23 cellular contexts compared by ENCODE assay signal in genomic region chr22:50226224-50227165, GRCh38. TPM values are rescaled to one million over a fixed set of nuclear protein-coding genes. Genes with fewer than 3 reads are reported as not detected.
DNase-seq lines count a peak whose midpoint lies in the region; ATAC-seq and TF ChIP-seq lines count a peak whose summit lies in the region.
"Had no signal": no experiment of that assay in that cellular context is flagged by ENCODE, and none has a peak within 500 bp of the region (broad histone marks: within the 10 kb centered on the region; RNA-seq: fewer than 3 reads in every experiment).

No MANE protein-coding gene starts in this region.

- no peak overlapping the region for H3K27ac Mint-ChIP-seq in glutamatergic neuron (ENCODE audit: unreplicated experiment)
- H3K27ac Mint-ChIP-seq in stimulated activated memory B cell treated with anti-CD40 and anti-IgM and Interleukin-4, amounts not matched to agents 10 μg/mL and 1 μg/mL and 100 μg/mL, for 72 hours = no peak overlapping the region
- H3K27ac Mint-ChIP-seq: CD8-positive, alpha-beta memory T cell had no signal

- H3K9me3 ChIP-seq in BLaER1 treated with 17β-estradiol and CSF1 and Interleukin-3, amounts not matched to agents 10 nM and 100 nM (replicated peaks in 1 of 11) = no peaks in the 10 kb centered on the region
- no peaks in the 10 kb centered on the region for H3K9me3 ChIP-seq in HCT116 (ENCODE audit: control insufficient read depth in 1 of 2, insufficient read depth in 1 of 2, low read depth in 1 of 2, low read length in 2 of 2)

- peaks cover 1% of the 10 kb centered on the region for H3K4me1 Mint-ChIP-seq in glutamatergic neuron (ENCODE audit: low read depth, unreplicated experiment)
- H3K4me1 Mint-ChIP-seq in stimulated activated memory B cell treated with anti-CD40 and anti-IgM and Interleukin-4, amounts not matched to agents 10 μg/mL and 1 μg/mL and 100 μg/mL, for 72 hours = peaks cover 9% of the 10 kb centered on the region
- H3K4me1 Mint-ChIP-seq: CD14-positive monocyte had no signal

- peaks cover 14 to 82% (median 74%) of the 10 kb centered on the region in 10 experiments for H3K4me1 ChIP-seq in BLaER1 treated with 17β-estradiol and CSF1 and Interleukin-3, amounts not matched to agents 10 nM and 100 nM
- no peaks in the 10 kb centered on the region for H3K4me1 ChIP-seq in HCT116 (ENCODE audit: control insufficient read depth in 1 of 2, insufficient read depth in 2 of 2, low read length in 2 of 2)

- BruUV-seq in HCT116 (replicated peaks; lab: Mats Ljungman, UMichigan) = no TSS peak

- H3K9me2 ChIP-seq in HCT116 (ENCODE audit: insufficient read depth) = no peaks in the 10 kb centered on the region

- TF ChIP-seq RAD21 in HCT116 (IDR thresholded peaks at IDR 0.05; ENCODE audit: low read depth) = no peak

- no peak for TF ChIP-seq POLR2A in HCT116 (IDR thresholded peaks at IDR 0.05; ENCODE audit: borderline replicate concordance, extremely low read depth, insufficient read depth, insufficient read length)

- peak overlapping the region in 4 of 10 experiments; percentile 13 to 47 (median 36); a peak in 6 of 20 replicates for H3K4me3 ChIP-seq in BLaER1 treated with 17β-estradiol and CSF1 and Interleukin-3, amounts not matched to agents 10 nM and 100 nM
- H3K4me3 ChIP-seq in HCT116 (replicated peaks in 1 of 2; ENCODE audit: low read depth in 1 of 2, low read length in 2 of 2) = no peak overlapping the region

- peak; percentile 35; the same call in 1 of the 2 replicates for ATAC-seq in HCT116
- ATAC-seq in stimulated activated memory B cell treated with anti-CD40 and anti-IgM and Interleukin-4, amounts not matched to agents 10 μg/mL and 1 μg/mL and 100 μg/mL, for 72 hours = peak; percentile 46
- no peak for ATAC-seq in left colon
- ATAC-seq: PC-3 had no signal

- H3K27ac ChIP-seq in BLaER1 treated with 17β-estradiol and CSF1 and Interleukin-3, amounts not matched to agents 10 nM and 100 nM = peak overlapping the region in 4 of 11 experiments; percentile 17 to 46 (median 34); a peak in 2 of 22 replicates
- no peak overlapping the region for H3K27ac ChIP-seq in HCT116 (ENCODE audit: low read depth, low read length)

- H3K4me3 Mint-ChIP-seq in glutamatergic neuron (ENCODE audit: unreplicated experiment) = no peak overlapping the region
- no peak overlapping the region for H3K4me3 Mint-ChIP-seq in stimulated activated memory B cell treated with anti-CD40 and anti-IgM and Interleukin-4, amounts not matched to agents 10 μg/mL and 1 μg/mL and 100 μg/mL, for 72 hours
- H3K4me3 Mint-ChIP-seq: CD14-positive monocyte; CD8-positive, alpha-beta memory T cell had no signal

- H3K4me2 ChIP-seq in BLaER1 treated with 17β-estradiol and CSF1 and Interleukin-3, amounts not matched to agents 10 nM and 100 nM = peak overlapping the region; percentile 33 to 99 (median 91); a peak in 21 of 22 replicates
- H3K4me2 ChIP-seq in HCT116 (ENCODE audit: low read length) = no peak overlapping the region

- peaks cover 38 to 76% (median 56%) of the 10 kb centered on the region in 11 experiments for H3K36me3 ChIP-seq in BLaER1 treated with 17β-estradiol and CSF1 and Interleukin-3, amounts not matched to agents 10 nM and 100 nM
- peaks cover 17 to 18% of the 10 kb centered on the region in 2 experiments; a peak in 3 of 4 replicates for H3K36me3 ChIP-seq in HCT116 (ENCODE audit: control insufficient read depth in 1 of 2, insufficient read depth in 2 of 2, low read length in 2 of 2)

- peaks cover 9% of the 10 kb centered on the region for H3K27me3 Mint-ChIP-seq in glutamatergic neuron (ENCODE audit: unreplicated experiment)
- H3K27me3 Mint-ChIP-seq in stimulated activated memory B cell treated with anti-CD40 and anti-IgM and Interleukin-4, amounts not matched to agents 10 μg/mL and 1 μg/mL and 100 μg/mL, for 72 hours = no peaks in the 10 kb centered on the region
- H3K27me3 Mint-ChIP-seq: CD8-positive, alpha-beta memory T cell had no signal

- POLR2A ChIA-PET in HCT116 (lab: Charles Lee) = no interaction called here

- CTCF ChIA-PET in HCT116 (lab: Charles Lee) = no interaction called here

- no peak for DNase-seq in HCT116 (ENCODE audit: low read depth, low spot score)
- peak; percentile 11 for DNase-seq in glutamatergic neuron
- DNase-seq in activated T-cell treated with anti-CD3 and anti-CD28 coated beads, Interleukin-2, amount 50 U/mL, for 1 hour = no peak
- DNase-seq in left colon = no peak
- no peak for DNase-seq in NOMO-1 treated with dmso at 0.1 percent for 144 hours (lab: John Stamatoyannopoulos, UW; ENCODE audit: unreplicated experiment)
- DNase-seq: CD8-positive, alpha-beta memory T cell; DMS 273 treated with DMSO at 0.1 percent for 48 hours; DMS79; GF-D8; HCEC 1CT; Karpas-422; NCI-H1092 treated with DMSO at 0.1 percent for 48 hours; NCI-H1436; NCI-H187 treated with DMSO at 0.1 percent for 48 hours; NCI-H2107; NCI-H446; NCI-H524 treated with DMSO at 0.1 percent for 48 hours; NCI-H774; PC-3; Right ventricle myocardium superior had no signal

- intact Hi-C loops in HCT116 (cut with micrococcal nuclease) (no loop called here), left colon (cut with DNase I, micrococcal nuclease) (no loop called here)

- no peak for TF ChIP-seq CTCF in HCT116 (IDR thresholded peaks at IDR 0.05 in 2 of 3, conservative IDR thresholded peaks at IDR 0.05 in 1 of 3; ENCODE audit: borderline replicate concordance in 1 of 3, insufficient read depth in 1 of 3, low read depth in 2 of 3, low read length in 2 of 3)
- TF ChIP-seq CTCF in glutamatergic neuron (IDR thresholded peaks at IDR 0.05; ENCODE audit: partially characterized antibody, unreplicated experiment) = no peak

- H3K36me3 Mint-ChIP-seq in glutamatergic neuron (ENCODE audit: unreplicated experiment) = no peaks in the 10 kb centered on the region
- H3K36me3 Mint-ChIP-seq in stimulated activated memory B cell treated with anti-CD40 and anti-IgM and Interleukin-4, amounts not matched to agents 10 μg/mL and 1 μg/mL and 100 μg/mL, for 72 hours = peaks cover 56% of the 10 kb centered on the region

- H4K20me1 ChIP-seq in BLaER1 treated with 17β-estradiol and CSF1 and Interleukin-3, amounts not matched to agents 10 nM and 100 nM = peaks cover 39 to 95% (median 75%) of the 10 kb centered on the region in 11 experiments; a peak in 21 of 22 replicates
- H4K20me1 ChIP-seq in HCT116 (ENCODE audit: insufficient read depth) = no peaks in the 10 kb centered on the region

- peaks cover 6% of the 10 kb centered on the region; the same call in 1 of the 2 replicates for H3K79me2 ChIP-seq in HCT116 (ENCODE audit: insufficient read depth, low read length)

- no peak overlapping the region for H2AFZ ChIP-seq in HCT116 (ENCODE audit: low read depth, low read length, poor library complexity, severe bottlenecking)

- H3K27me3 ChIP-seq in BLaER1 treated with 17β-estradiol and CSF1 and Interleukin-3, amounts not matched to agents 10 nM and 100 nM = peaks cover 0 to 24% (median 0%) of the 10 kb centered on the region in 11 experiments; a peak in 6 of 22 replicates
- no peaks in the 10 kb centered on the region for H3K27me3 ChIP-seq in HCT116 (ENCODE audit: insufficient read depth, low read length)

- peak overlapping the region in 7 of 11 experiments; percentile 17 to 63 (median 49); a peak in 11 of 22 replicates for H3K9ac ChIP-seq in BLaER1 treated with 17β-estradiol and CSF1 and Interleukin-3, amounts not matched to agents 10 nM and 100 nM
- no peak overlapping the region for H3K9ac ChIP-seq in HCT116 (ENCODE audit: low read length)

- H3K9me3 Mint-ChIP-seq in glutamatergic neuron (ENCODE audit: unreplicated experiment) = peaks cover 13% of the 10 kb centered on the region
- H3K9me3 Mint-ChIP-seq in stimulated activated memory B cell treated with anti-CD40 and anti-IgM and Interleukin-4, amounts not matched to agents 10 μg/mL and 1 μg/mL and 100 μg/mL, for 72 hours = no peaks in the 10 kb centered on the region
- H3K9me3 Mint-ChIP-seq: CD14-positive monocyte; CD8-positive, alpha-beta memory T cell had no signal

- RAD21 ChIA-PET in HCT116 (lab: Charles Lee; ENCODE audit: low non-redundant PET in 1 of 2, low total read pairs in 2 of 2, uncharacterized antibody in 2 of 2, unreplicated experiment in 2 of 2) = no interaction called here

TF ChIP-seq in HCT116, 20 proteins besides CTCF, POLR2A, EP300 and RAD21 (continues in another document):
- TF ChIP-seq, protein P1, sequence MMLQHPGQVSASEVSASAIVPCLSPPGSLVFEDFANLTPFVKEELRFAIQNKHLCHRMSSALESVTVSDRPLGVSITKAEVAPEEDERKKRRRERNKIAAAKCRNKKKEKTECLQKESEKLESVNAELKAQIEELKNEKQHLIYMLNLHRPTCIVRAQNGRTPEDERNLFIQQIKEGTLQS (IDR thresholded peaks at IDR 0.05) = no peak
- TF ChIP-seq TCF7L2 (IDR thresholded peaks at IDR 0.05; ENCODE audit: borderline replicate concordance, extremely low read depth, insufficient read depth, insufficient read length) (no peak), SP1 (IDR thresholded peaks at IDR 0.05; ENCODE audit: low read depth) (no peak), CBX3 (IDR thresholded peaks at IDR 0.05; ENCODE audit: low read depth) (no peak), FOSL1 (IDR thresholded peaks at IDR 0.05; ENCODE audit: low read depth) (no peak)
- TF ChIP-seq, protein P2, sequence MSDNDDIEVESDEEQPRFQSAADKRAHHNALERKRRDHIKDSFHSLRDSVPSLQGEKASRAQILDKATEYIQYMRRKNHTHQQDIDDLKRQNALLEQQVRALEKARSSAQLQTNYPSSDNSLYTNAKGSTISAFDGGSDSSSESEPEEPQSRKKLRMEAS (IDR thresholded peaks at IDR 0.05) = no peak

RNA-seq across cellular contexts. Expression of gene TUBGCP6, which starts 18.3 kb away (rescaled TPM):
- total RNA-seq in HCT116 (2021; ENCODE audit: unreplicated experiment) = 38.6 TPM
- polyA plus RNA-seq in HCT116 (2012) = 27.0 and 29.9 TPM in 2 replicates
- 51.0 TPM for total RNA-seq in glutamatergic neuron (ENCODE audit: unreplicated experiment)
- total RNA-seq in left colon = 10 to 100 TPM; 26.3 to 31.6 TPM

RNA-seq across cellular contexts. Expression of gene HDAC10, which starts 24.6 kb away (rescaled TPM):
- total RNA-seq in HCT116 (2021; ENCODE audit: unreplicated experiment) (67.5 TPM), glutamatergic neuron (ENCODE audit: unreplicated experiment) (88.2 TPM), left colon (10 to 100 TPM; 48.3 to 49.2 TPM)
- 45.5 and 52.0 TPM in 2 replicates for polyA plus RNA-seq in HCT116 (2012)

RNA-seq across cellular contexts. Expression of gene SELENOO, which starts 25.7 kb away (rescaled TPM):
- total RNA-seq in HCT116 (2021; ENCODE audit: unreplicated experiment) (29.6 TPM), glutamatergic neuron (ENCODE audit: unreplicated experiment) (23.9 TPM), left colon (10 to 100 TPM; 21.9 to 29.6 TPM)
- polyA plus RNA-seq in HCT116 (2012) = 27.2 and 30.6 TPM in 2 replicates

RNA-seq across cellular contexts. Expression of gene MAPK12, which starts 35.0 kb away (rescaled TPM):
- total RNA-seq in HCT116 (2021; ENCODE audit: unreplicated experiment) = 86.7 TPM
- polyA plus RNA-seq in HCT116 (2012) = 61.5 and 61.8 TPM in 2 replicates
- total RNA-seq in glutamatergic neuron (ENCODE audit: unreplicated experiment) = 88.5 TPM
- 1 to 10 TPM; 3.0 to 3.1 TPM for total RNA-seq in left colon

RNA-seq across cellular contexts. Expression of gene TRABD, which starts 40.8 kb away (rescaled TPM):
- total RNA-seq in HCT116 (2021; ENCODE audit: unreplicated experiment) = 90.3 TPM
- 81.3 and 109 TPM in 2 replicates for polyA plus RNA-seq in HCT116 (2012)
- 31.3 TPM for total RNA-seq in glutamatergic neuron (ENCODE audit: unreplicated experiment)
- 10 to 100 TPM; 46.4 to 63.5 TPM for total RNA-seq in left colon
